ENCODE assay signal across 2 cellular contexts in the genomic region with DNA sequence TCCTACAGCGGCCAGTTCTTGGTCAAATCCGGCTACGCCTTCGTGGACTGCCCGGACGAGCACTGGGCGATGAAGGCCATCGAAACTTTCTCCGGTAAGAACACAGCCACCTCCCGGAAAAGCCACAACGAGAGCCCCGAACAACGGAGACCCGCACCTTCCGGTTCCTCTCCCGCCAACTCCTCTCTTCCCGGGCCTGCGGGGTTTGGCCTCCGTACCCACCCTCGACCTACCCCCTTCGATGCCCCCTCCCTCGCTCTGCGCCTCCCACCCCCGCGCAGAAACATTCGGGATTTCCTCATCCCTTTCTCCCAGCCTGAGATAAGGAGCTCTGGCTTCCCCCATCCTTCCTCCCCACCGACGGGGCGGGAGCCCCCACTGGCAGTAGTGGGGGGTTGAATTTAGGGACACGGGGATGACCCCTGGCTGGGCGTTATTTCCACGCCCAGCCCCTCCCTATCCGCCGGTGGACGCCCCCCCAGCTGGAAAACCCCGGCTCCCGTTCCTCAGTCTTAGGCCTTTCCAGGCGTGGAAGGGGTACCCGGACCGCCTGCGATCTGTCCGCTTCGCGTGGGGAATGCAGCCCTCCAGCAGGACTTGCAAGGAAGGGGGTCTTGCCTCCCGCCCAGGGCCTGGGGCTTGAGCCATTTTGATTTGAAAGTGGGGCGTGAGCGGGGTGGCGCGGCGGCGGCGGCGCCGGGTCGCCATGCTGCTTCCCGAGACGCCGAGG.
TF ChIP-seq lines count a peak whose summit lies in the region.

No MANE protein-coding gene starts in this region.

TF ChIP-seq in IMR-90, 13 proteins besides CTCF, POLR2A, EP300 and RAD21:
- TF ChIP-seq CEBPB (IDR thresholded peaks at IDR 0.05; ENCODE audit: low read depth, low read length) = no peak
- TF ChIP-seq BHLHE40 (IDR thresholded peaks at IDR 0.05; ENCODE audit: low read depth, low read length) = no peak
- TF ChIP-seq RCOR1 (IDR thresholded peaks at IDR 0.05; ENCODE audit: insufficient replicate concordance, low read length) = no peak
- TF ChIP-seq SMC3 (IDR thresholded peaks at IDR 0.05; ENCODE audit: low read depth, low read length) = 0 out of 2 replicates have a peak, but pooled peaks have one; percentile 1
- peak; percentile 44; the same call in 1 of the 2 replicates for TF ChIP-seq MAZ (IDR thresholded peaks at IDR 0.05; ENCODE audit: borderline replicate concordance, low read depth, low read length)
- no peak for TF ChIP-seq MAFK (IDR thresholded peaks at IDR 0.05; ENCODE audit: low read depth, low read length)
- peak; percentile 86; the same call in 1 of the 2 replicates for TF ChIP-seq MXI1 (IDR thresholded peaks at IDR 0.05; ENCODE audit: borderline replicate concordance, low read depth, low read length)
- TF ChIP-seq, protein P1, sequence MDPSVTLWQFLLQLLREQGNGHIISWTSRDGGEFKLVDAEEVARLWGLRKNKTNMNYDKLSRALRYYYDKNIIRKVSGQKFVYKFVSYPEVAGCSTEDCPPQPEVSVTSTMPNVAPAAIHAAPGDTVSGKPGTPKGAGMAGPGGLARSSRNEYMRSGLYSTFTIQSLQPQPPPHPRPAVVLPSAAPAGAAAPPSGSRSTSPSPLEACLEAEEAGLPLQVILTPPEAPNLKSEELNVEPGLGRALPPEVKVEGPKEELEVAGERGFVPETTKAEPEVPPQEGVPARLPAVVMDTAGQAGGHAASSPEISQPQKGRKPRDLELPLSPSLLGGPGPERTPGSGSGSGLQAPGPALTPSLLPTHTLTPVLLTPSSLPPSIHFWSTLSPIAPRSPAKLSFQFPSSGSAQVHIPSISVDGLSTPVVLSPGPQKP (IDR thresholded peaks at IDR 0.05; ENCODE audit: borderline replicate concordance, low read depth, low read length) = no peak
- no peak for TF ChIP-seq CHD1 (IDR thresholded peaks at IDR 0.05; ENCODE audit: low read depth, low read length)
- TF ChIP-seq RFX5 (IDR thresholded peaks at IDR 0.05; ENCODE audit: low read depth, low read length) = no peak

TF ChIP-seq in GM12878, 131 proteins besides CTCF, POLR2A, EP300 and RAD21:
- TF ChIP-seq IRF4 (IDR thresholded peaks at IDR 0.05; ENCODE audit: low read depth, low read length) = no peak
- no peak for TF ChIP-seq NR2C2 (IDR thresholded peaks at IDR 0.05; ENCODE audit: borderline replicate concordance, control insufficient read depth, insufficient read length, low read depth)
- TF ChIP-seq, protein P2, sequence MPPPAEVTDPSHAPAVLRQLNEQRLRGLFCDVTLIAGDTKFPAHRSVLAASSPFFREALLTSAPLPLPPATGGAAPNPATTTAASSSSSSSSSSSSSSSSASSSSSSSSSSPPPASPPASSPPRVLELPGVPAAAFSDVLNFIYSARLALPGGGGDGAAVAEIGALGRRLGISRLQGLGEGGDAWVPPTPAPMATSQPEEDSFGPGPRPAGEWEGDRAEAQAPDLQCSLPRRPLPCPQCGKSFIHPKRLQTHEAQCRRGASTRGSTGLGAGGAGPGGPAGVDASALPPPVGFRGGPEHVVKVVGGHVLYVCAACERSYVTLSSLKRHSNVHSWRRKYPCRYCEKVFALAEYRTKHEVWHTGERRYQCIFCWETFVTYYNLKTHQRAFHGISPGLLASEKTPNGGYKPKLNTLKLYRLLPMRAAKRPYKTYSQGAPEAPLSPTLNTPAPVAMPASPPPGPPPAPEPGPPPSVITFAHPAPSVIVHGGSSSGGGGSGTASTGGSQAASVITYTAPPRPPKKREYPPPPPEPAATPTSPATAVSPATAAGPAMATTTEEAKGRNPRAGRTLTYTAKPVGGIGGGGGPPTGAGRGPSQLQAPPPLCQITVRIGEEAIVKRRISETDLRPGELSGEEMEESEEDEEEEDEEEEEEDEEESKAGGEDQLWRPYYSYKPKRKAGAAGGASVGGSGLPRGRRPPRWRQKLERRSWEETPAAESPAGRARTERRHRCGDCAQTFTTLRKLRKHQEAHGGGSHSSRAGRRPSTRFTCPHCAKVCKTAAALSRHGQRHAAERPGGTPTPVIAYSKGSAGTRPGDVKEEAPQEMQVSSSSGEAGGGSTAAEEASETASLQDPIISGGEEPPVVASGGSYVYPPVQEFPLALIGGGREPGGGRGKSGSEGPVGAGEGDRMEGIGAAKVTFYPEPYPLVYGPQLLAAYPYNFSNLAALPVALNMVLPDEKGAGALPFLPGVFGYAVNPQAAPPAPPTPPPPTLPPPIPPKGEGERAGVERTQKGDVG (CRISPR knock-in tag; IDR thresholded peaks at IDR 0.05) = no peak
- no peak for TF ChIP-seq EZH2 (IDR thresholded peaks at IDR 0.05; ENCODE audit: borderline replicate concordance, control insufficient read depth, low read depth, low read length)
- TF ChIP-seq IKZF1 (conservative IDR thresholded peaks at IDR 0.05) = 0 out of 2 replicates have a peak, but pooled peaks have one; percentile 29
- TF ChIP-seq YY1 (IDR thresholded peaks at IDR 0.05; ENCODE audit: low read depth, low read length) = peak; percentile 45; the same call in 1 of the 2 replicates
- TF ChIP-seq SREBF2 (IDR thresholded peaks at IDR 0.05; ENCODE audit: low read length) = no peak
- TF ChIP-seq ETV6 (conservative IDR thresholded peaks at IDR 0.05 in 1 of 2, IDR thresholded peaks at IDR 0.05 in 1 of 2; ENCODE audit: borderline replicate concordance in 1 of 2, low read depth in 1 of 2) = no peak
- TF ChIP-seq, protein P3, sequence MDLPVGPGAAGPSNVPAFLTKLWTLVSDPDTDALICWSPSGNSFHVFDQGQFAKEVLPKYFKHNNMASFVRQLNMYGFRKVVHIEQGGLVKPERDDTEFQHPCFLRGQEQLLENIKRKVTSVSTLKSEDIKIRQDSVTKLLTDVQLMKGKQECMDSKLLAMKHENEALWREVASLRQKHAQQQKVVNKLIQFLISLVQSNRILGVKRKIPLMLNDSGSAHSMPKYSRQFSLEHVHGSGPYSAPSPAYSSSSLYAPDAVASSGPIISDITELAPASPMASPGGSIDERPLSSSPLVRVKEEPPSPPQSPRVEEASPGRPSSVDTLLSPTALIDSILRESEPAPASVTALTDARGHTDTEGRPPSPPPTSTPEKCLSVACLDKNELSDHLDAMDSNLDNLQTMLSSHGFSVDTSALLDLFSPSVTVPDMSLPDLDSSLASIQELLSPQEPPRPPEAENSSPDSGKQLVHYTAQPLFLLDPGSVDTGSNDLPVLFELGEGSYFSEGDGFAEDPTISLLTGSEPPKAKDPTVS (IDR thresholded peaks at IDR 0.05; ENCODE audit: low read depth, low read length) = no peak
- TF ChIP-seq HDGF (IDR thresholded peaks at IDR 0.05) = no peak
- TF ChIP-seq ESRRA (IDR thresholded peaks at IDR 0.05; ENCODE audit: low read length) = no peak
- TF ChIP-seq, protein P4, sequence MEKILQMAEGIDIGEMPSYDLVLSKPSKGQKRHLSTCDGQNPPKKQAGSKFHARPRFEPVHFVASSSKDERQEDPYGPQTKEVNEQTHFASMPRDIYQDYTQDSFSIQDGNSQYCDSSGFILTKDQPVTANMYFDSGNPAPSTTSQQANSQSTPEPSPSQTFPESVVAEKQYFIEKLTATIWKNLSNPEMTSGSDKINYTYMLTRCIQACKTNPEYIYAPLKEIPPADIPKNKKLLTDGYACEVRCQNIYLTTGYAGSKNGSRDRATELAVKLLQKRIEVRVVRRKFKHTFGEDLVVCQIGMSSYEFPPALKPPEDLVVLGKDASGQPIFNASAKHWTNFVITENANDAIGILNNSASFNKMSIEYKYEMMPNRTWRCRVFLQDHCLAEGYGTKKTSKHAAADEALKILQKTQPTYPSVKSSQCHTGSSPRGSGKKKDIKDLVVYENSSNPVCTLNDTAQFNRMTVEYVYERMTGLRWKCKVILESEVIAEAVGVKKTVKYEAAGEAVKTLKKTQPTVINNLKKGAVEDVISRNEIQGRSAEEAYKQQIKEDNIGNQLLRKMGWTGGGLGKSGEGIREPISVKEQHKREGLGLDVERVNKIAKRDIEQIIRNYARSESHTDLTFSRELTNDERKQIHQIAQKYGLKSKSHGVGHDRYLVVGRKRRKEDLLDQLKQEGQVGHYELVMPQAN (conservative IDR thresholded peaks at IDR 0.05) = no peak
- TF ChIP-seq CHD4 (IDR thresholded peaks at IDR 0.05) = no peak
- no peak for TF ChIP-seq TCF3 (IDR thresholded peaks at IDR 0.05; ENCODE audit: borderline replicate concordance, insufficient read depth, low read depth, low read length)
- TF ChIP-seq SUZ12 (IDR thresholded peaks at IDR 0.05; ENCODE audit: unreplicated experiment) = peak; percentile 73
- TF ChIP-seq FOXK2 (IDR thresholded peaks at IDR 0.05) = no peak
- no peak for TF ChIP-seq ASH2L (IDR thresholded peaks at IDR 0.05; ENCODE audit: borderline replicate concordance, low read depth)
- TF ChIP-seq TAF1 (IDR thresholded peaks at IDR 0.05; ENCODE audit: borderline replicate concordance, low read depth, low read length) = no peak
- no peak for TF ChIP-seq ZNF217 (IDR thresholded peaks at IDR 0.05)
- no peak for TF ChIP-seq WRNIP1 (IDR thresholded peaks at IDR 0.05; ENCODE audit: borderline replicate concordance, low read depth, low read length)
- TF ChIP-seq RCOR1 (conservative IDR thresholded peaks at IDR 0.05; ENCODE audit: low read depth, low read length) = no peak
- no peak for TF ChIP-seq BHLHE40 (IDR thresholded peaks at IDR 0.05; ENCODE audit: borderline replicate concordance in 1 of 2, low read depth in 2 of 2, low read length in 1 of 2)
- TF ChIP-seq CBFB (IDR thresholded peaks at IDR 0.05; ENCODE audit: low read depth) = no peak
- no peak for TF ChIP-seq SIX5 (IDR thresholded peaks at IDR 0.05; ENCODE audit: low read depth, low read length, severe bottlenecking)
- no peak for TF ChIP-seq SPI1 (IDR thresholded peaks at IDR 0.05; ENCODE audit: borderline replicate concordance, insufficient read depth, low read depth, low read length)
- TF ChIP-seq, protein P5, sequence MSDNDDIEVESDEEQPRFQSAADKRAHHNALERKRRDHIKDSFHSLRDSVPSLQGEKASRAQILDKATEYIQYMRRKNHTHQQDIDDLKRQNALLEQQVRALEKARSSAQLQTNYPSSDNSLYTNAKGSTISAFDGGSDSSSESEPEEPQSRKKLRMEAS (IDR thresholded peaks at IDR 0.05; ENCODE audit: low read depth, low read length) = no peak
TF ChIP-seq in GM12878: peak in this region for 3.
